1 cellular context compared by ENCODE assay signal in the genomic region with DNA sequence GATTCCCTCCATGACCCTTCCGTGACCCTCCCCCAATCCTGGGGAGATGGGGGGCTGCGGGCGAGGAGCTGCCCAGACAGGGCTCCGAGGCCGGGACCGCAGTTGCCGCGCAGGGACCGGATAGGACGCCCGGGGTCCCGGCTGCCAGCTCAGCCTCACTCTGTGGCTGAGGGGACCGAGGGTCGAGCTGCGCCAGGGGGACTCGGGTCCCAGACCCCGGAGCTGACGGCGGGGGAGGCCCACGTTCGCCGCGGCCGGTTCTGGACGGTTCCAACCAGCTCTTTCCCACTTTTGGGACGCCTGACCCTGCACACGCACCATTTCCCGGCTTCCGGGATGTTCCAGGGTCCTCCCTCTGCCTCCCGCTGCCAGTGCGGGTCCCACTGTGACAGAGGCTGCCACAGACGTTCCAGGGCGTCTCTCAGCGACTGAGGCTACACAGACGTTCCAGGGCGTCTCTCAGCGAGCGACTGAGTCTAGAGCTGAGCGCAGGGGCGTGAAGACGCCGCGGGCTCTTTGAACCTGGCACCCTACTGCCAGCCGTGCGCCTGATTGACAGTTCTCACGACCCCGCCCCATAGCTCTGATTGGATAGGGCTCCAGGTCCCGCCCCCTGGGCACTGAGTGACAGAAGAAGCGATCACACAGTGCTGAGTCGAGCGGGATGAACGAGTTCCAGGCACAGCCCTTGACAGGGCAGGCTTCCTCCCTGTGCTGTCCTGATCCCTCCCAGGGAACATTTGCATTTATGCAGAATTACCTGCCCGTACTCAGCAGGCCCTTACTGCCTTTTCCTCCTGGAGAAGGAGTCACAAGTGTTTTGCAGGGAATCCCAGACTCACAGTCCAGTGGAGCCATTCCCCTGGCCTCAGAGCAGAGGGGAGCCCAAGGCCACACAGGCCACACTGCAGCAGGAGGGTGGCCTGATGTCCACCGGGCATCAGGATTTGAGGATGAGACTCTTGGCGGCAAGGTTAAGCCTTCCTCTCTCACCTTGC.
A peak's percentile ranks its signal among the peaks of the same experiment; 100 is the strongest.
TF ChIP-seq lines count a peak whose summit lies in the region.

Gene ZNF563, minus strand, starts transcription at position 472 of the 998 bp plus-strand sequence. Its CDS starts 151 bp downstream, at position 321.

TF ChIP-seq in HepG2, 621 proteins besides CTCF, POLR2A, EP300 and RAD21 (continued from another document and continues in another):
- TF ChIP-seq, protein P1, sequence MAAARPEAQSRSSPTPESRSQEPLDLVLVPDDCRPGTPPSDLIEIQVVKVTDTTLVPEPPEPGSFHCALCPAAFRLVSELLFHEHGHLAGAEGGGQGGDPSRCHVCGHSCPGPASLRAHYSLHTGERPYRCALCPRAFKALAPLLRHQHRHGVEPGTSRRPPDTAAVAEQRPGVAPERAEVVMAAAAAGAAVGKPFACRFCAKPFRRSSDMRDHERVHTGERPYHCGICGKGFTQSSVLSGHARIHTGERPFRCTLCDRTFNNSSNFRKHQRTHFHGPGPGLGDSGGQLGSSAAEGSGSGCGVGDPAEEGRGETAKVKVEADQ (CRISPR knock-in tag; IDR thresholded peaks at IDR 0.05; ENCODE audit: borderline replicate concordance), result no peak; the same call in 1 of the 2 replicates
- TF ChIP-seq, protein P2, sequence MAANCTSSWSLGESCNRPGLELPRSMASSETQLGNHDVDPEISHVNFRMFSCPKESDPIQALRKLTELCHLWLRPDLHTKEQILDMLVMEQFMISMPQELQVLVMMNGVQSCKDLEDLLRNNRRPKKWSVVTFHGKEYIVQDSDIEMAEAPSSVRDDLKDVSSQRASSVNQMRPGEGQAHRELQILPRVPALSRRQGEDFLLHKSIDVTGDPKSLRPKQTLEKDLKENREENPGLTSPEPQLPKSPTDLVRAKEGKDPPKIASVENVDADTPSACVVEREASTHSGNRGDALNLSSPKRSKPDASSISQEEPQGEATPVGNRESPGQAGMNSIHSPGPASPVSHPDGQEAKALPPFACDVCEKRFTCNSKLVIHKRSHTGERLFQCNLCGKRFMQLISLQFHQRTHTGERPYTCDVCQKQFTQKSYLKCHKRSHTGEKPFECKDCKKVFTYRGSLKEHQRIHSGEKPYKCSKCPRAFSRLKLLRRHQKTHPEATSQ (CRISPR knock-in tag; IDR thresholded peaks at IDR 0.05; ENCODE audit: borderline replicate concordance), result no peak
- TF ChIP-seq POGZ (CRISPR knock-in tag; IDR thresholded peaks at IDR 0.05) (0 out of 2 replicates have a peak, but pooled peaks have one; percentile 68), ADNP (CRISPR knock-in tag; IDR thresholded peaks at IDR 0.05) (no peak), TRAFD1 (CRISPR knock-in tag; IDR thresholded peaks at IDR 0.05; ENCODE audit: borderline replicate concordance) (no peak), RFX5 (IDR thresholded peaks at IDR 0.05; ENCODE audit: low read depth, low read length) (no peak), NBN (conservative IDR thresholded peaks at IDR 0.05) (no peak), ZNF326 (CRISPR knock-in tag; IDR thresholded peaks at IDR 0.05; ENCODE audit: borderline replicate concordance) (no peak), DMTF1 (CRISPR knock-in tag; IDR thresholded peaks at IDR 0.05) (no peak), MIER2 (CRISPR knock-in tag; IDR thresholded peaks at IDR 0.05) (0 out of 2 replicates have a peak, but pooled peaks have one; percentile 11), CREB1 (IDR thresholded peaks at IDR 0.05) (peak; percentile 50), CREB1 (CRISPR knock-in tag; IDR thresholded peaks at IDR 0.05) (no peak; the same call in 1 of the 2 replicates), SETDB1 (CRISPR knock-in tag; IDR thresholded peaks at IDR 0.05; ENCODE audit: borderline replicate concordance) (no peak), ELF3 (CRISPR knock-in tag; IDR thresholded peaks at IDR 0.05) (no peak; the same call in 1 of the 2 replicates), ELF1 (CRISPR knock-in tag; IDR thresholded peaks at IDR 0.05) (peak; percentile 64), PAWR (CRISPR knock-in tag; IDR thresholded peaks at IDR 0.05; ENCODE audit: borderline replicate concordance) (no peak), KAT8 (CRISPR knock-in tag; IDR thresholded peaks at IDR 0.05) (peak; percentile 71), ARHGAP35 (CRISPR knock-in tag; IDR thresholded peaks at IDR 0.05; ENCODE audit: borderline replicate concordance) (no peak; the same call in 1 of the 2 replicates), ZNF337 (CRISPR knock-in tag; IDR thresholded peaks at IDR 0.05; ENCODE audit: borderline replicate concordance, low read depth) (no peak; the same call in 1 of the 2 replicates), RXRB (CRISPR knock-in tag; IDR thresholded peaks at IDR 0.05; ENCODE audit: borderline replicate concordance) (peak; percentile 61; the same call in 1 of the 2 replicates), ZNF605 (CRISPR knock-in tag; IDR thresholded peaks at IDR 0.05) (peak; percentile 96), GMEB2 (CRISPR knock-in tag; IDR thresholded peaks at IDR 0.05; ENCODE audit: low read depth) (no peak), BRF2 (CRISPR knock-in tag; IDR thresholded peaks at IDR 0.05) (no peak), ZNF124 (CRISPR knock-in tag; IDR thresholded peaks at IDR 0.05) (no peak), GABPB1 (CRISPR knock-in tag; IDR thresholded peaks at IDR 0.05) (peak; percentile 63), NFATC3 (CRISPR knock-in tag; IDR thresholded peaks at IDR 0.05) (0 out of 2 replicates have a peak, but pooled peaks have one; percentile 44)
- TF ChIP-seq, protein P3, sequence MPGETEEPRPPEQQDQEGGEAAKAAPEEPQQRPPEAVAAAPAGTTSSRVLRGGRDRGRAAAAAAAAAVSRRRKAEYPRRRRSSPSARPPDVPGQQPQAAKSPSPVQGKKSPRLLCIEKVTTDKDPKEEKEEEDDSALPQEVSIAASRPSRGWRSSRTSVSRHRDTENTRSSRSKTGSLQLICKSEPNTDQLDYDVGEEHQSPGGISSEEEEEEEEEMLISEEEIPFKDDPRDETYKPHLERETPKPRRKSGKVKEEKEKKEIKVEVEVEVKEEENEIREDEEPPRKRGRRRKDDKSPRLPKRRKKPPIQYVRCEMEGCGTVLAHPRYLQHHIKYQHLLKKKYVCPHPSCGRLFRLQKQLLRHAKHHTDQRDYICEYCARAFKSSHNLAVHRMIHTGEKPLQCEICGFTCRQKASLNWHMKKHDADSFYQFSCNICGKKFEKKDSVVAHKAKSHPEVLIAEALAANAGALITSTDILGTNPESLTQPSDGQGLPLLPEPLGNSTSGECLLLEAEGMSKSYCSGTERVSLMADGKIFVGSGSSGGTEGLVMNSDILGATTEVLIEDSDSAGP (CRISPR knock-in tag; IDR thresholded peaks at IDR 0.05; ENCODE audit: borderline replicate concordance), result peak; percentile 92
- TF ChIP-seq, protein P4, sequence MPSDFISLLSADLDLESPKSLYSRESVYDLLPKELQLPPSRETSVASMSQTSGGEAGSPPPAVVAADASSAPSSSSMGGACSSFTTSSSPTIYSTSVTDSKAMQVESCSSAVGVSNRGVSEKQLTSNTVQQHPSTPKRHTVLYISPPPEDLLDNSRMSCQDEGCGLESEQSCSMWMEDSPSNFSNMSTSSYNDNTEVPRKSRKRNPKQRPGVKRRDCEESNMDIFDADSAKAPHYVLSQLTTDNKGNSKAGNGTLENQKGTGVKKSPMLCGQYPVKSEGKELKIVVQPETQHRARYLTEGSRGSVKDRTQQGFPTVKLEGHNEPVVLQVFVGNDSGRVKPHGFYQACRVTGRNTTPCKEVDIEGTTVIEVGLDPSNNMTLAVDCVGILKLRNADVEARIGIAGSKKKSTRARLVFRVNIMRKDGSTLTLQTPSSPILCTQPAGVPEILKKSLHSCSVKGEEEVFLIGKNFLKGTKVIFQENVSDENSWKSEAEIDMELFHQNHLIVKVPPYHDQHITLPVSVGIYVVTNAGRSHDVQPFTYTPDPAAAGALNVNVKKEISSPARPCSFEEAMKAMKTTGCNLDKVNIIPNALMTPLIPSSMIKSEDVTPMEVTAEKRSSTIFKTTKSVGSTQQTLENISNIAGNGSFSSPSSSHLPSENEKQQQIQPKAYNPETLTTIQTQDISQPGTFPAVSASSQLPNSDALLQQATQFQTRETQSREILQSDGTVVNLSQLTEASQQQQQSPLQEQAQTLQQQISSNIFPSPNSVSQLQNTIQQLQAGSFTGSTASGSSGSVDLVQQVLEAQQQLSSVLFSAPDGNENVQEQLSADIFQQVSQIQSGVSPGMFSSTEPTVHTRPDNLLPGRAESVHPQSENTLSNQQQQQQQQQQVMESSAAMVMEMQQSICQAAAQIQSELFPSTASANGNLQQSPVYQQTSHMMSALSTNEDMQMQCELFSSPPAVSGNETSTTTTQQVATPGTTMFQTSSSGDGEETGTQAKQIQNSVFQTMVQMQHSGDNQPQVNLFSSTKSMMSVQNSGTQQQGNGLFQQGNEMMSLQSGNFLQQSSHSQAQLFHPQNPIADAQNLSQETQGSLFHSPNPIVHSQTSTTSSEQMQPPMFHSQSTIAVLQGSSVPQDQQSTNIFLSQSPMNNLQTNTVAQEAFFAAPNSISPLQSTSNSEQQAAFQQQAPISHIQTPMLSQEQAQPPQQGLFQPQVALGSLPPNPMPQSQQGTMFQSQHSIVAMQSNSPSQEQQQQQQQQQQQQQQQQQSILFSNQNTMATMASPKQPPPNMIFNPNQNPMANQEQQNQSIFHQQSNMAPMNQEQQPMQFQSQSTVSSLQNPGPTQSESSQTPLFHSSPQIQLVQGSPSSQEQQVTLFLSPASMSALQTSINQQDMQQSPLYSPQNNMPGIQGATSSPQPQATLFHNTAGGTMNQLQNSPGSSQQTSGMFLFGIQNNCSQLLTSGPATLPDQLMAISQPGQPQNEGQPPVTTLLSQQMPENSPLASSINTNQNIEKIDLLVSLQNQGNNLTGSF (CRISPR knock-in tag; IDR thresholded peaks at IDR 0.05), result no peak; the same call in 1 of the 2 replicates
- TF ChIP-seq, protein P5, sequence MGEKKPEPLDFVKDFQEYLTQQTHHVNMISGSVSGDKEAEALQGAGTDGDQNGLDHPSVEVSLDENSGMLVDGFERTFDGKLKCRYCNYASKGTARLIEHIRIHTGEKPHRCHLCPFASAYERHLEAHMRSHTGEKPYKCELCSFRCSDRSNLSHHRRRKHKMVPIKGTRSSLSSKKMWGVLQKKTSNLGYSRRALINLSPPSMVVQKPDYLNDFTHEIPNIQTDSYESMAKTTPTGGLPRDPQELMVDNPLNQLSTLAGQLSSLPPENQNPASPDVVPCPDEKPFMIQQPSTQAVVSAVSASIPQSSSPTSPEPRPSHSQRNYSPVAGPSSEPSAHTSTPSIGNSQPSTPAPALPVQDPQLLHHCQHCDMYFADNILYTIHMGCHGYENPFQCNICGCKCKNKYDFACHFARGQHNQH (CRISPR knock-in tag; IDR thresholded peaks at IDR 0.05), result peak; percentile 42
